In the genomic region with DNA sequence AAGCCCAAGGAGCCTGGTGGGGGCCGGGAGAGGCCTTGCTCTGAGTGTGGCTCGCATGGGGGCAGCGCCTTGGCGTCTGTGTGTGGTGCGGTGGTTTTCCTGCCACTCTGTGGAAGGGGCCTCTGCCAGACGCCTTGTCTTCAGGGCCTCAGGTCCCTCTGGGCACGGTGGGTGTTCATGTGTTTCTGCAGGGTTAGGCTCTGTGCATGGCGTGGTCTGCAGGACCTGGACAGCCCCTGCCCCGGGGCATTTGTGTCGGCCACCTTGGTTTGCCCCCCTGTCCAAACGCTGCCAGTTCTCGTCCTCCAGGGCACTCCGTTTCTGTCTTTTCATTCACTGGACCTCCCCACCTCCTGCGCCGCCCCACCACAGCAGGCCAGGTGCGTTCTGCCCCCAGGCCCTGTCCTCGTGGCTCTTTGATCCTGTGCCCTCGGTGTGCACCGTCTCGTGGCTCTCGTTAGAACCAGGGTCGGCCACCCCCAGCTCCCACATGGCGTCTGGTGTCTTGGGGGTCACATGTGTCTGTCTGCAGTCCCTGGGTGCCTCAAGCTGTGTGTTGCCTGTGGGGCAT, we compare ENCODE assay signal across 15 cellular contexts. TPM values are rescaled to one million over a fixed set of nuclear protein-coding genes. Genes with fewer than 3 reads are reported as not detected.
DNase-seq lines count a peak whose midpoint lies in the region; ATAC-seq and TF ChIP-seq lines count a peak whose summit lies in the region.
"Had no signal": no experiment of that assay in that cellular context is flagged by ENCODE, and none has a peak within 500 bp of the region (broad histone marks: within the 10 kb centered on the region; RNA-seq: fewer than 3 reads in every experiment).

No MANE protein-coding gene starts in this region.

- no peaks in the 10 kb centered on the region for H3K27me3 ChIP-seq in prostate gland (replicated peaks; ENCODE audit: insufficient read depth)
- H3K27me3 ChIP-seq: brain microvascular endothelial cell, sigmoid colon, tibial artery had no signal

- H3K36me3 Mint-ChIP-seq in activated CD4-positive, alpha-beta T cell treated with anti-CD3 and anti-CD28 coated beads, Interleukin-2, amount 10 ng/mL, durations not matched to agents 7 days and 5 days (ENCODE audit: low read depth) = peaks cover 42% of the 10 kb centered on the region
- H3K36me3 Mint-ChIP-seq in T-helper 17 cell (ENCODE audit: low read depth) = peaks cover 6% of the 10 kb centered on the region
- H3K36me3 Mint-ChIP-seq in endothelial cell (ENCODE audit: low read depth, unreplicated experiment) = peaks cover 47% of the 10 kb centered on the region

- POLR2A ChIA-PET in activated CD4-positive, alpha-beta T cell treated with anti-CD3 and anti-CD28 coated beads, Interleukin-2, amount 10 ng/mL, durations not matched to agents 7 days and 5 days (lab: Charles Lee) = interaction anchor here (0.6 kb wide), 1 partner anchor 26 kb away, joined by 3 read pairs; no protein-coding TSS in a partner anchor

- H3K4me3 ChIP-seq in prostate gland = no peak overlapping the region
- H3K4me3 ChIP-seq: A549, sigmoid colon, tibial artery had no signal

- H3K27ac ChIP-seq in prostate gland = peak overlapping the region; percentile 73 to 90
- H3K27ac ChIP-seq: A549, brain microvascular endothelial cell, tibial artery had no signal

- peak overlapping the region; percentile 24 for H3K4me3 Mint-ChIP-seq in activated CD4-positive, alpha-beta T cell treated with anti-CD3 and anti-CD28 coated beads, Interleukin-2, amount 10 ng/mL, durations not matched to agents 7 days and 5 days
- H3K4me3 Mint-ChIP-seq in T-helper 17 cell (peak overlapping the region; percentile 88), endothelial cell (ENCODE audit: unreplicated experiment) (no peak overlapping the region)

- no peak for TF ChIP-seq POLR2A in prostate gland (IDR thresholded peaks at IDR 0.05)

- DNase-seq in activated CD4-positive, alpha-beta T cell treated with anti-CD3 and anti-CD28 coated beads, Interleukin-2, amount 10 ng/mL, durations not matched to agents 7 days and 5 days = no peak
- no peak for DNase-seq in activated CD4-positive, alpha-beta T cell treated with anti-CD3 and anti-CD28 coated beads, Interleukin-2, amount 50 U/mL, for 4 hours
- no peak for DNase-seq in T-helper 17 cell
- no peak for DNase-seq in endothelial cell (ENCODE audit: low spot score)
- no peak for DNase-seq in prostate gland (ENCODE audit: low spot score)
- DNase-seq in NCI-H187 (lab: John Stamatoyannopoulos, UW) = no peak
- no peak for DNase-seq in NCI-H524 treated with DMSO at 0.1 percent for 48 hours (lab: John Stamatoyannopoulos, UW)
- no peak for DNase-seq in COR-L47 (lab: John Stamatoyannopoulos, UW)
- DNase-seq: brain microvascular endothelial cell, midbrain, NCI-H2227 treated with DMSO at 0.1 percent for 48 hours, sigmoid colon, T1000, tibial artery had no signal

- H3K27me3 Mint-ChIP-seq in activated CD4-positive, alpha-beta T cell treated with anti-CD3 and anti-CD28 coated beads, Interleukin-2, amount 10 ng/mL, durations not matched to agents 7 days and 5 days = no peaks in the 10 kb centered on the region
- H3K27me3 Mint-ChIP-seq in T-helper 17 cell (no peaks in the 10 kb centered on the region), endothelial cell (ENCODE audit: unreplicated experiment) (peaks cover 17% of the 10 kb centered on the region)

- no peaks in the 10 kb centered on the region for H3K36me3 ChIP-seq in prostate gland
- H3K36me3 ChIP-seq: brain microvascular endothelial cell, sigmoid colon had no signal

- H3K4me1 ChIP-seq in prostate gland (replicated peaks) = peaks cover 10% of the 10 kb centered on the region
- H3K4me1 ChIP-seq: A549 had no signal

- ATAC-seq in T-helper 17 cell = no peak
- ATAC-seq: A549 had no signal

- WGBS in prostate gland = 76% methylated on average over 23 of the region's 23 CpGs

- H3K9me3 Mint-ChIP-seq in activated CD4-positive, alpha-beta T cell treated with anti-CD3 and anti-CD28 coated beads, Interleukin-2, amount 10 ng/mL, durations not matched to agents 7 days and 5 days = no peaks in the 10 kb centered on the region
- no peaks in the 10 kb centered on the region for H3K9me3 Mint-ChIP-seq in endothelial cell (ENCODE audit: unreplicated experiment)

- peak overlapping the region; percentile 96 for H3K27ac Mint-ChIP-seq in activated CD4-positive, alpha-beta T cell treated with anti-CD3 and anti-CD28 coated beads, Interleukin-2, amount 10 ng/mL, durations not matched to agents 7 days and 5 days
- H3K27ac Mint-ChIP-seq in T-helper 17 cell = peak overlapping the region; percentile 96
- H3K27ac Mint-ChIP-seq in endothelial cell (ENCODE audit: unreplicated experiment) = peak overlapping the region; percentile 5

- no peaks in the 10 kb centered on the region for H3K9me3 ChIP-seq in T-helper 17 cell (ENCODE audit: control insufficient read depth, low read length, poor library complexity, severe bottlenecking)
- H3K9me3 ChIP-seq in prostate gland = no peaks in the 10 kb centered on the region
- H3K9me3 ChIP-seq: A549, sigmoid colon, tibial artery had no signal

- intact Hi-C loops in prostate gland (cut with DNase I) = no loop called here

- no peak for TF ChIP-seq CTCF in endothelial cell (IDR thresholded peaks at IDR 0.05; ENCODE audit: unreplicated experiment)
- no peak for TF ChIP-seq CTCF in prostate gland (IDR thresholded peaks at IDR 0.05)

- peaks cover 89% of the 10 kb centered on the region for H3K4me1 Mint-ChIP-seq in activated CD4-positive, alpha-beta T cell treated with anti-CD3 and anti-CD28 coated beads, Interleukin-2, amount 10 ng/mL, durations not matched to agents 7 days and 5 days
- H3K4me1 Mint-ChIP-seq in T-helper 17 cell (peaks cover 68% of the 10 kb centered on the region), endothelial cell (ENCODE audit: unreplicated experiment) (peaks cover 34% of the 10 kb centered on the region)

- CTCF ChIA-PET in activated CD4-positive, alpha-beta T cell treated with anti-CD3 and anti-CD28 coated beads, Interleukin-2, amount 10 ng/mL, durations not matched to agents 7 days and 5 days (lab: Charles Lee) = interaction anchor here (0.7 to 1.5 kb wide), 4 partner anchors 10 to 20 kb away, joined by 3 to 4 read pairs (median 4); no protein-coding TSS in a partner anchor

RNA-seq across cellular contexts. Expression of gene ZNF750, which starts 43.7 kb away (rescaled TPM):
- total RNA-seq in activated CD4-positive, alpha-beta T cell treated with anti-CD3 and anti-CD28 coated beads, Interleukin-2, amount 10 ng/mL, durations not matched to agents 7 days and 5 days = not detected
- not detected for total RNA-seq in T-helper 17 cell
- 0.31 TPM for total RNA-seq in endothelial cell (ENCODE audit: unreplicated experiment)
- total RNA-seq in prostate gland = 10 to 100 TPM in 1 of 2 donors, 1 to 10 TPM in 1; 7.0 to 10.3 TPM
- total RNA-seq: sigmoid colon had no signal

Comparison
In these comparisons a context has a peak if more than half of its experiments do, and no peak if none do; other contexts are left out.
1. H3K27ac Mint-ChIP-seq: peak in every context shown above with its lines; median percentile 96 in activated CD4-positive, alpha-beta T cell treated with anti-CD3 and anti-CD28 coated beads, Interleukin-2, amount 10 ng/mL, durations not matched to agents 7 days and 5 days; 96 in T-helper 17 cell; 5 in endothelial cell.